In genomic region chr15:55897560-55898336, GRCh38 we compare ENCODE assay signal across 8 cellular contexts.
DNase-seq lines count a peak whose midpoint lies in the region; ATAC-seq, FAIRE-seq and TF ChIP-seq lines count a peak whose summit lies in the region.

No MANE protein-coding gene starts in this region.

- H3K79me2 ChIP-seq in SK-N-SH (ENCODE audit: insufficient read depth): peaks cover 77% of the 10 kb centered on the region

- H4K20me1 ChIP-seq in SK-N-SH (ENCODE audit: insufficient read depth): no peaks in the 10 kb centered on the region

- peak; percentile 95 for TF ChIP-seq CTCF in SK-N-SH (IDR thresholded peaks at IDR 0.05)

- CTCF ChIA-PET in SK-N-SH (lab: Yijun Ruan, JAX): interaction anchor here (0.5 to 3.5 kb wide), 41 partner anchors 8 to 679 kb away, joined by 3 to 20 read pairs (median 4); partner anchors contain the start of gene PIERCE2

- intact Hi-C loops in posterior vena cava (cut with DNase I): no loop called here

- POLR2A ChIA-PET in SK-N-SH (lab: Yijun Ruan, JAX): interaction anchor here (0.6 to 0.8 kb wide), 2 partner anchors 26 to 384 kb away, joined by 3 read pairs; no protein-coding TSS in a partner anchor

- H3F3A ChIP-seq in SK-N-SH (replicated peaks; ENCODE audit: insufficient read depth): peaks cover 12% of the 10 kb centered on the region

- H3K9me2 ChIP-seq in SK-N-SH: no peaks in the 10 kb centered on the region; the same call in 1 of the 2 replicates

- H3K36me3 ChIP-seq in SK-N-SH (replicated peaks in 1 of 2; ENCODE audit: control insufficient read depth in 1 of 2, insufficient read depth in 2 of 2, low read length in 1 of 2): no peaks in the 10 kb centered on the region

- 35% methylated on average over 6 of the region's 6 CpGs for WGBS in SK-N-SH (ENCODE audit: low lambda C conversion rate)

- H3K4me2 ChIP-seq in SK-N-SH: peak overlapping the region; percentile 4; the same call in 1 of the 2 replicates

- TF ChIP-seq EP300 in Ishikawa (IDR thresholded peaks at IDR 0.05; ENCODE audit: borderline replicate concordance): no peak
- TF ChIP-seq EP300 in SK-N-SH (IDR thresholded peaks at IDR 0.05; ENCODE audit: borderline replicate concordance in 1 of 2, low read depth in 1 of 2, low read length in 1 of 2): no peak

- no peak for ATAC-seq in HG02623 (IDR thresholded peaks at IDR 0.05; ENCODE audit: unreplicated experiment)

- H3K4me3 ChIP-seq in SK-N-SH (ENCODE audit: low read depth in 2 of 2, low read length in 1 of 2): peak overlapping the region in 1 of 2 experiments; percentile 15; a peak in 1 of 4 replicates

- H3K9ac ChIP-seq in SK-N-SH: peak overlapping the region; percentile 2; the same call in 1 of the 2 replicates

- no peak for FAIRE-seq in frontal cortex (lab: Jason Lieb, UNC)

- peak overlapping the region; percentile 56 to 59 for H3K27ac ChIP-seq in SK-N-SH (ENCODE audit: low read depth in 2 of 2, low read length in 1 of 2)

- H3K9me3 ChIP-seq in SK-N-SH: no peaks in the 10 kb centered on the region

- H3K4me1 ChIP-seq in SK-N-SH (ENCODE audit: control insufficient read depth in 1 of 2, insufficient read depth in 2 of 2, low read depth in 1 of 2, low read length in 1 of 2): peaks cover 4 to 12% of the 10 kb centered on the region in 2 experiments; a peak in 3 of 4 replicates

- peak overlapping the region; percentile 6; the same call in 1 of the 2 replicates for H2AFZ ChIP-seq in SK-N-SH (ENCODE audit: low read depth)

- DNase-seq in NCI-H2196 (lab: John Stamatoyannopoulos, UW; ENCODE audit: unreplicated experiment) (peak; percentile 35), NCI-H2196 treated with DMSO at 0.1 percent for 48 hours (lab: John Stamatoyannopoulos, UW; ENCODE audit: unreplicated experiment) (no peak), SK-N-SH (peak; percentile 71), frontal cortex (ENCODE audit: low spot score in 2 of 2) (peak; percentile 8 to 35), posterior vena cava (ENCODE audit: low spot score) (peak; percentile 64), occipital lobe (lab: John Stamatoyannopoulos, UW) (no peak)

- TF ChIP-seq RAD21 in Ishikawa (IDR thresholded peaks at IDR 0.05; ENCODE audit: low read depth): peak; percentile 68
- TF ChIP-seq RAD21 in SK-N-SH (IDR thresholded peaks at IDR 0.05; ENCODE audit: low read length): peak; percentile 77

- no peaks in the 10 kb centered on the region for H3K27me3 ChIP-seq in SK-N-SH (ENCODE audit: insufficient read depth)

TF ChIP-seq in Ishikawa, 13 proteins besides CTCF, POLR2A, EP300 and RAD21:
- TF ChIP-seq CREB1 (IDR thresholded peaks at IDR 0.05; ENCODE audit: low read depth) (no peak), TEAD4 (IDR thresholded peaks at IDR 0.05) (no peak), YY1 (IDR thresholded peaks at IDR 0.05; ENCODE audit: low read depth) (no peak), EGR1 (IDR thresholded peaks at IDR 0.05) (no peak), CEBPB (IDR thresholded peaks at IDR 0.05) (no peak), ZBTB7A (IDR thresholded peaks at IDR 0.05; ENCODE audit: low read depth) (no peak), TAF1 (IDR thresholded peaks at IDR 0.05; ENCODE audit: low read depth) (no peak), FOXM1 (IDR thresholded peaks at IDR 0.05; ENCODE audit: borderline replicate concordance, low read depth) (no peak), USF1 (IDR thresholded peaks at IDR 0.05) (no peak), NFIC (IDR thresholded peaks at IDR 0.05) (no peak), TCF12 (IDR thresholded peaks at IDR 0.05; ENCODE audit: low read depth) (no peak), MAX (IDR thresholded peaks at IDR 0.05) (no peak)
- TF ChIP-seq, protein P1, sequence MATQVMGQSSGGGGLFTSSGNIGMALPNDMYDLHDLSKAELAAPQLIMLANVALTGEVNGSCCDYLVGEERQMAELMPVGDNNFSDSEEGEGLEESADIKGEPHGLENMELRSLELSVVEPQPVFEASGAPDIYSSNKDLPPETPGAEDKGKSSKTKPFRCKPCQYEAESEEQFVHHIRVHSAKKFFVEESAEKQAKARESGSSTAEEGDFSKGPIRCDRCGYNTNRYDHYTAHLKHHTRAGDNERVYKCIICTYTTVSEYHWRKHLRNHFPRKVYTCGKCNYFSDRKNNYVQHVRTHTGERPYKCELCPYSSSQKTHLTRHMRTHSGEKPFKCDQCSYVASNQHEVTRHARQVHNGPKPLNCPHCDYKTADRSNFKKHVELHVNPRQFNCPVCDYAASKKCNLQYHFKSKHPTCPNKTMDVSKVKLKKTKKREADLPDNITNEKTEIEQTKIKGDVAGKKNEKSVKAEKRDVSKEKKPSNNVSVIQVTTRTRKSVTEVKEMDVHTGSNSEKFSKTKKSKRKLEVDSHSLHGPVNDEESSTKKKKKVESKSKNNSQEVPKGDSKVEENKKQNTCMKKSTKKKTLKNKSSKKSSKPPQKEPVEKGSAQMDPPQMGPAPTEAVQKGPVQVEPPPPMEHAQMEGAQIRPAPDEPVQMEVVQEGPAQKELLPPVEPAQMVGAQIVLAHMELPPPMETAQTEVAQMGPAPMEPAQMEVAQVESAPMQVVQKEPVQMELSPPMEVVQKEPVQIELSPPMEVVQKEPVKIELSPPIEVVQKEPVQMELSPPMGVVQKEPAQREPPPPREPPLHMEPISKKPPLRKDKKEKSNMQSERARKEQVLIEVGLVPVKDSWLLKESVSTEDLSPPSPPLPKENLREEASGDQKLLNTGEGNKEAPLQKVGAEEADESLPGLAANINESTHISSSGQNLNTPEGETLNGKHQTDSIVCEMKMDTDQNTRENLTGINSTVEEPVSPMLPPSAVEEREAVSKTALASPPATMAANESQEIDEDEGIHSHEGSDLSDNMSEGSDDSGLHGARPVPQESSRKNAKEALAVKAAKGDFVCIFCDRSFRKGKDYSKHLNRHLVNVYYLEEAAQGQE (IDR thresholded peaks at IDR 0.05; ENCODE audit: low read depth): no peak

TF ChIP-seq in SK-N-SH, 30 proteins besides CTCF, POLR2A, EP300 and RAD21:
- TF ChIP-seq MAX (IDR thresholded peaks at IDR 0.05; ENCODE audit: low read depth) (no peak), TEAD4 (IDR thresholded peaks at IDR 0.05; ENCODE audit: borderline replicate concordance, insufficient read depth) (no peak), GABPA (IDR thresholded peaks at IDR 0.05; ENCODE audit: low read depth) (0 out of 2 replicates have a peak, but pooled peaks have one; percentile 43), SMC3 (IDR thresholded peaks at IDR 0.05; ENCODE audit: low read depth, low read length) (peak; percentile 62), RCOR1 (IDR thresholded peaks at IDR 0.05; ENCODE audit: low read length) (no peak), MEF2A (IDR thresholded peaks at IDR 0.05; ENCODE audit: borderline replicate concordance, low read depth) (no peak)

Comparison
In these comparisons a context has a peak if more than half of its experiments do, and no peak if none do; other contexts are left out.
1. DNase-seq: peak in NCI-H2196 (single experiment), SK-N-SH (single experiment), frontal cortex (2 of 2) and posterior vena cava (single experiment); none in NCI-H2196 treated with DMSO at 0.1 percent for 48 hours (single experiment) and occipital lobe (single experiment).